In genomic region chr21:39086547-39086946, GRCh38 we compare ENCODE assay signal across 1 cellular context.
TF ChIP-seq lines count a peak whose summit lies in the region.

No MANE protein-coding gene starts in this region.

TF ChIP-seq in IMR-90, 13 proteins besides CTCF, POLR2A, EP300 and RAD21:
- TF ChIP-seq MXI1 (IDR thresholded peaks at IDR 0.05; ENCODE audit: borderline replicate concordance, low read depth, low read length): no peak
- no peak for TF ChIP-seq MAFK (IDR thresholded peaks at IDR 0.05; ENCODE audit: low read depth, low read length)
- TF ChIP-seq SMC3 (IDR thresholded peaks at IDR 0.05; ENCODE audit: low read depth, low read length): no peak
- no peak for TF ChIP-seq NFE2L2 (IDR thresholded peaks at IDR 0.05; ENCODE audit: low read depth, low read length)
- no peak for TF ChIP-seq USF2 (IDR thresholded peaks at IDR 0.05; ENCODE audit: low read depth, low read length)
- no peak for TF ChIP-seq MAZ (IDR thresholded peaks at IDR 0.05; ENCODE audit: borderline replicate concordance, low read depth, low read length)
- TF ChIP-seq BHLHE40 (IDR thresholded peaks at IDR 0.05; ENCODE audit: low read depth, low read length): no peak
- TF ChIP-seq CHD1 (IDR thresholded peaks at IDR 0.05; ENCODE audit: low read depth, low read length): no peak
- TF ChIP-seq ELK1 (IDR thresholded peaks at IDR 0.05; ENCODE audit: borderline replicate concordance, low read depth, low read length): no peak
- no peak for TF ChIP-seq CEBPB (IDR thresholded peaks at IDR 0.05; ENCODE audit: low read depth, low read length)
- TF ChIP-seq RFX5 (IDR thresholded peaks at IDR 0.05; ENCODE audit: low read depth, low read length): no peak
- TF ChIP-seq RCOR1 (IDR thresholded peaks at IDR 0.05; ENCODE audit: insufficient replicate concordance, low read length): no peak
- no peak for TF ChIP-seq FOS (IDR thresholded peaks at IDR 0.05; ENCODE audit: low read depth, low read length)
